23 cellular contexts compared by ENCODE assay signal in the genomic region with DNA sequence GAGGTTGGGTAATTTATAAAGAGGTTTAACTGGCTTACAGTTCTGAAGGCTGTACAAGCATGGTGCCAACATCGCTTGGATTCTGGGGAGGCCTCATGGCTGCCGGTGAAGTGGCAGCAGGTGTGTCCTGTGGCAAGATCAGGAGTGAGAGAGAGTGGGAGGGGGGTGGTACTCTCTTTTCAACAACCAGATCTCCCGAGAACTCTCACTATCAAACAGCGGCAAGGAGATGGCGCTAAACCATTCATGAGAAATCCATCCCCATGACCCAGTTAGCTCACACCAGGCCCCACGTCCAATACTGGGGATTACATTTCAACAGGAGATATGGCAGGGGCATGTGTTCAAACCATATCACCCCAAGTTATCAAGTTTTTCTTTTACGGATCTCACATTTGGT.
"Had no signal": no experiment of that assay in that cellular context is flagged by ENCODE, and none has a peak within 500 bp of the region (broad histone marks: within the 10 kb centered on the region; RNA-seq: fewer than 3 reads in every experiment).

No MANE protein-coding gene starts in this region.

- H3K27ac ChIP-seq: epithelial cell of prostate, gastroesophageal sphincter, pancreas, testis, uterus had no signal

- H3K4me3 Mint-ChIP-seq: activated CD4-positive, alpha-beta T cell treated with anti-CD3 and anti-CD28 coated beads, Interleukin-2, amount 10 ng/mL, durations not matched to agents 24 days and 14 days; activated CD8-positive, alpha-beta memory T cell treated with anti-CD3 and anti-CD28 coated beads, Interleukin-2, amount 10 ng/mL, durations not matched to agents 7 days and 5 days; activated CD8-positive, alpha-beta T cell treated with anti-CD3 and anti-CD28 coated beads for 36 hours; activated naive CD8-positive, alpha-beta T cell treated with anti-CD3 and anti-CD28 coated beads, Interleukin-2, amount 50 U/mL, for 24 hours; brain; natural killer cell treated with Interleukin-12 subunit alpha and Interleukin-12 subunit beta and Interleukin-15 and Interleukin-18, amount 100 ng/mL, for 72 hours had no signal

- H3K4me3 ChIP-seq: gastroesophageal sphincter, pancreas, testis, uterus had no signal

- H3K9me3 Mint-ChIP-seq: activated CD4-positive, alpha-beta T cell treated with anti-CD3 and anti-CD28 coated beads, Interleukin-2, amount 10 ng/mL, durations not matched to agents 24 days and 14 days; activated CD8-positive, alpha-beta T cell treated with anti-CD3 and anti-CD28 coated beads for 36 hours; activated naive CD8-positive, alpha-beta T cell treated with anti-CD3 and anti-CD28 coated beads, Interleukin-2, amount 50 U/mL, for 24 hours; brain; natural killer cell treated with Interleukin-12 subunit alpha and Interleukin-12 subunit beta and Interleukin-15 and Interleukin-18, amount 100 ng/mL, for 72 hours had no signal

- DNase-seq: activated CD4-positive, alpha-beta T cell treated with anti-CD3 and anti-CD28 coated beads, Interleukin-2, amount 10 ng/mL, durations not matched to agents 24 days and 14 days; activated CD8-positive, alpha-beta memory T cell treated with anti-CD3 and anti-CD28 coated beads, Interleukin-2, amount 10 ng/mL, durations not matched to agents 7 days and 5 days; activated CD8-positive, alpha-beta T cell treated with anti-CD3 and anti-CD28 coated beads for 36 hours; activated effector memory CD4-positive, alpha-beta T cell treated with anti-CD3 and anti-CD28 coated beads, Interleukin-2, amount 50 U/mL, for 16 hours; activated naive CD4-positive, alpha-beta T cell treated with anti-CD3 and anti-CD28 coated beads, Interleukin-2, amount 50 U/mL, for 16 hours; activated naive CD8-positive, alpha-beta T cell treated with anti-CD3 and anti-CD28 coated beads, Interleukin-2, amount 50 U/mL, for 24 hours; activated T-cell treated with anti-CD3 and anti-CD28 coated beads for 4 hours; anterior cingulate cortex; head of caudate nucleus; hypothalamus; left ventricle myocardium superior; mammary epithelial cell; stimulated activated CD4-positive, alpha-beta T cell treated with anti-CD3 and anti-CD28 coated beads, Interleukin-4, amount 100 ng/mL, for 1 hour; stimulated activated naive CD4-positive, alpha-beta T cell; testis; trophoblast cell; uterus had no signal

- H3K27me3 ChIP-seq: pancreas, testis, uterus had no signal

- H3K4me1 Mint-ChIP-seq: activated CD4-positive, alpha-beta T cell treated with anti-CD3 and anti-CD28 coated beads, Interleukin-2, amount 10 ng/mL, durations not matched to agents 24 days and 14 days; activated CD8-positive, alpha-beta memory T cell treated with anti-CD3 and anti-CD28 coated beads, Interleukin-2, amount 10 ng/mL, durations not matched to agents 7 days and 5 days; activated naive CD8-positive, alpha-beta T cell treated with anti-CD3 and anti-CD28 coated beads, Interleukin-2, amount 50 U/mL, for 24 hours; brain had no signal

- ATAC-seq: activated CD4-positive, CD25-positive, alpha-beta regulatory T cell treated with anti-CD3 and anti-CD28 coated beads, Interleukin-2, amount 50 U/mL, for 24 hours; activated CD8-positive, alpha-beta memory T cell treated with anti-CD3 and anti-CD28 coated beads, Interleukin-2, amount 10 ng/mL, durations not matched to agents 7 days and 5 days; activated CD8-positive, alpha-beta T cell treated with anti-CD3 and anti-CD28 coated beads for 36 hours; activated naive CD8-positive, alpha-beta T cell treated with anti-CD3 and anti-CD28 coated beads, Interleukin-2, amount 50 U/mL, for 24 hours; gastroesophageal sphincter; left ventricle myocardium superior; natural killer cell treated with Interleukin-12 subunit alpha and Interleukin-12 subunit beta and Interleukin-15 and Interleukin-18, amount 100 ng/mL, for 72 hours; pancreas had no signal

- H3K36me3 ChIP-seq: gastroesophageal sphincter, pancreas, uterus had no signal

- H3K36me3 Mint-ChIP-seq: activated CD8-positive, alpha-beta memory T cell treated with anti-CD3 and anti-CD28 coated beads, Interleukin-2, amount 10 ng/mL, durations not matched to agents 7 days and 5 days; brain; natural killer cell treated with Interleukin-12 subunit alpha and Interleukin-12 subunit beta and Interleukin-15 and Interleukin-18, amount 100 ng/mL, for 72 hours had no signal

- H3K4me1 ChIP-seq: gastroesophageal sphincter, pancreas, testis, uterus had no signal

- H3K9me3 ChIP-seq: gastroesophageal sphincter, pancreas, testis, uterus had no signal

- H3K27ac Mint-ChIP-seq: activated CD4-positive, alpha-beta T cell treated with anti-CD3 and anti-CD28 coated beads, Interleukin-2, amount 10 ng/mL, durations not matched to agents 24 days and 14 days; activated CD8-positive, alpha-beta memory T cell treated with anti-CD3 and anti-CD28 coated beads, Interleukin-2, amount 10 ng/mL, durations not matched to agents 7 days and 5 days; activated CD8-positive, alpha-beta T cell treated with anti-CD3 and anti-CD28 coated beads for 36 hours; activated naive CD8-positive, alpha-beta T cell treated with anti-CD3 and anti-CD28 coated beads, Interleukin-2, amount 50 U/mL, for 24 hours; brain; natural killer cell treated with Interleukin-12 subunit alpha and Interleukin-12 subunit beta and Interleukin-15 and Interleukin-18, amount 100 ng/mL, for 72 hours had no signal
